26 cellular contexts compared by ENCODE assay signal in genomic region chr17:50279639-50280038, GRCh38. TPM values are rescaled to one million over a fixed set of nuclear protein-coding genes. Genes with fewer than 3 reads are reported as not detected.
DNase-seq lines count a peak whose midpoint lies in the region; ATAC-seq, FAIRE-seq and TF ChIP-seq lines count a peak whose summit lies in the region.
"Had no signal": no experiment of that assay in that cellular context is flagged by ENCODE, and none has a peak within 500 bp of the region (broad histone marks: within the 10 kb centered on the region; RNA-seq: fewer than 3 reads in every experiment).

No MANE protein-coding gene starts in this region.

- intact Hi-C loops in right lobe of liver (cut with DNase I) = no loop called here
- intact Hi-C loops in activated T-helper 1 cell treated with anti-CD3 and anti-CD28 coated beads, Interleukin-12 subunit alpha, Interleukin-12 subunit beta, Interleukin-2, Interleukin-4 antibody, amounts not matched to agents 30 ng/mL and 10 ng/mL and 1 ng/mL, durations not matched to agents 14 hours and 24 hours and 36 hours (cut with micrococcal nuclease) = no loop called here

- H3K36me3 ChIP-seq in H7 (replicated peaks; ENCODE audit: control insufficient read depth, insufficient read depth, low read length) = 0 out of 2 replicates have a peak, but pooled peaks cover 1% of the 10 kb centered on the region
- no peaks in the 10 kb centered on the region for H3K36me3 ChIP-seq in keratinocyte (ENCODE audit: control insufficient read depth in 2 of 2, extremely low read depth in 1 of 2, insufficient read depth in 2 of 2, low read length in 2 of 2)
- H3K36me3 ChIP-seq in small intestine (ENCODE audit: control insufficient read depth in 2 of 2, insufficient read depth in 2 of 2, low read length in 2 of 2) = peaks cover 0 to 4% of the 10 kb centered on the region in 2 donors
- H3K36me3 ChIP-seq in right lobe of liver = peaks cover 0 to 3% (median 0%) of the 10 kb centered on the region in 4 donors
- H3K36me3 ChIP-seq: HAP-1 had no signal

- peak overlapping the region; percentile 54 for H3K4me2 ChIP-seq in keratinocyte (ENCODE audit: control insufficient read depth, extremely low read depth, insufficient read depth, low read depth, low read length)

- H3K4me1 ChIP-seq in keratinocyte (ENCODE audit: control insufficient read depth, extremely low read depth, insufficient read depth, low read length) = peaks cover 28% of the 10 kb centered on the region
- peaks cover 0 to 19% of the 10 kb centered on the region in 2 donors for H3K4me1 ChIP-seq in small intestine (ENCODE audit: control insufficient read depth in 2 of 2, insufficient read depth in 1 of 2, low read depth in 1 of 2, low read length in 1 of 2)
- peaks cover 0 to 46% (median 12%) of the 10 kb centered on the region in 4 donors for H3K4me1 ChIP-seq in right lobe of liver
- H3K4me1 ChIP-seq: HAP-1, parathyroid adenoma had no signal

- H3K27me3 ChIP-seq in H7 (ENCODE audit: control insufficient read depth, insufficient read depth, low read length) = no peaks in the 10 kb centered on the region
- no peaks in the 10 kb centered on the region for H3K27me3 ChIP-seq in keratinocyte (ENCODE audit: control insufficient read depth, extremely low read depth, insufficient read depth, low read length)
- H3K27me3 ChIP-seq in small intestine (ENCODE audit: control insufficient read depth in 2 of 2, insufficient read depth in 2 of 2, low read length in 2 of 2) = no peaks in the 10 kb centered on the region
- no peaks in the 10 kb centered on the region for H3K27me3 ChIP-seq in right lobe of liver

- TF ChIP-seq POLR2A in right lobe of liver (IDR thresholded peaks at IDR 0.05) = no peak

- FAIRE-seq in keratinocyte (lab: Jason Lieb, UNC) (no peak), small intestine (lab: Jason Lieb, UNC) (no peak)
- FAIRE-seq: GM12891 had no signal

- no peaks in the 10 kb centered on the region for H4K20me1 ChIP-seq in keratinocyte (ENCODE audit: control insufficient read depth, extremely low read depth, insufficient read depth, low read length)

- TF ChIP-seq CTCF in RWPE1 (conservative IDR thresholded peaks at IDR 0.05; ENCODE audit: low read depth) (no peak), keratinocyte (optimal IDR thresholded peaks at IDR 0.05 in 1 of 3, IDR thresholded peaks at IDR 0.05 in 1 of 3, conservative IDR thresholded peaks at IDR 0.05 in 1 of 3; ENCODE audit: extremely low read depth in 1 of 3, insufficient read depth in 2 of 3, low read length in 3 of 3) (no peak), right lobe of liver (IDR thresholded peaks at IDR 0.05) (no peak)

- no peak overlapping the region for H3K27ac Mint-ChIP-seq in activated T-helper 1 cell treated with anti-CD3 and anti-CD28 coated beads, Interleukin-12 subunit alpha, Interleukin-12 subunit beta, Interleukin-2, Interleukin-4 antibody, amounts not matched to agents 30 ng/mL and 10 ng/mL and 1 ng/mL, durations not matched to agents 14 hours and 24 hours and 36 hours
- H3K27ac Mint-ChIP-seq: activated CD4-positive, alpha-beta T cell treated with anti-CD3 and anti-CD28 coated beads, Interleukin-2, amount 10 ng/mL, durations not matched to agents 7 days and 5 days; activated CD8-positive, alpha-beta memory T cell treated with anti-CD3 and anti-CD28 coated beads, Interleukin-2, amount 10 ng/mL, durations not matched to agents 7 days and 5 days; CD8-positive, alpha-beta T cell; natural killer cell treated with Interleukin-12 subunit alpha and Interleukin-12 subunit beta and Interleukin-15 and Interleukin-18, amount 100 ng/mL, for 72 hours; stimulated activated memory B cell treated with anti-CD40 and anti-IgM and Interleukin-4, amounts not matched to agents 10 μg/mL and 1 μg/mL and 100 μg/mL, for 72 hours had no signal

- H3K4me3 Mint-ChIP-seq in activated T-helper 1 cell treated with anti-CD3 and anti-CD28 coated beads, Interleukin-12 subunit alpha, Interleukin-12 subunit beta, Interleukin-2, Interleukin-4 antibody, amounts not matched to agents 30 ng/mL and 10 ng/mL and 1 ng/mL, durations not matched to agents 14 hours and 24 hours and 36 hours = no peak overlapping the region
- H3K4me3 Mint-ChIP-seq: activated CD4-positive, alpha-beta T cell treated with anti-CD3 and anti-CD28 coated beads, Interleukin-2, amount 10 ng/mL, durations not matched to agents 7 days and 5 days; activated CD8-positive, alpha-beta memory T cell treated with anti-CD3 and anti-CD28 coated beads, Interleukin-2, amount 10 ng/mL, durations not matched to agents 7 days and 5 days; CD8-positive, alpha-beta T cell; natural killer cell treated with Interleukin-12 subunit alpha and Interleukin-12 subunit beta and Interleukin-15 and Interleukin-18, amount 100 ng/mL, for 72 hours; stimulated activated memory B cell treated with anti-CD40 and anti-IgM and Interleukin-4, amounts not matched to agents 10 μg/mL and 1 μg/mL and 100 μg/mL, for 72 hours had no signal

- dilution Hi-C loops in keratinocyte (cut with MboI; ENCODE audit: extremely low pct_ligation_motif_present, low sequenced_read_pairs) = no loop called here

- H2AFZ ChIP-seq in keratinocyte (ENCODE audit: control insufficient read depth, low read length) = no peak overlapping the region
- H2AFZ ChIP-seq: parathyroid adenoma had no signal

- peaks cover 16% of the 10 kb centered on the region for H3K36me3 Mint-ChIP-seq in activated T-helper 1 cell treated with anti-CD3 and anti-CD28 coated beads, Interleukin-12 subunit alpha, Interleukin-12 subunit beta, Interleukin-2, Interleukin-4 antibody, amounts not matched to agents 30 ng/mL and 10 ng/mL and 1 ng/mL, durations not matched to agents 14 hours and 24 hours and 36 hours (ENCODE audit: low read depth)
- H3K36me3 Mint-ChIP-seq: CD8-positive, alpha-beta T cell; stimulated activated memory B cell treated with anti-CD40 and anti-IgM and Interleukin-4, amounts not matched to agents 10 μg/mL and 1 μg/mL and 100 μg/mL, for 72 hours had no signal

- H3K9me3 ChIP-seq in keratinocyte (ENCODE audit: control insufficient read depth, low read depth, low read length) = no peaks in the 10 kb centered on the region
- no peaks in the 10 kb centered on the region for H3K9me3 ChIP-seq in small intestine (ENCODE audit: control insufficient read depth, low read depth)
- H3K9me3 ChIP-seq in right lobe of liver = no peaks in the 10 kb centered on the region
- H3K9me3 ChIP-seq: HAP-1 had no signal

- H3K27ac ChIP-seq in RWPE1 = peak overlapping the region; percentile 77
- no peak overlapping the region for H3K27ac ChIP-seq in keratinocyte (ENCODE audit: control insufficient read depth, insufficient read depth, low read length)
- peak overlapping the region; percentile 36 to 69 for H3K27ac ChIP-seq in small intestine (ENCODE audit: low read depth in 1 of 2, low read length in 1 of 2)
- H3K27ac ChIP-seq in right lobe of liver = no peak overlapping the region
- H3K27ac ChIP-seq: parathyroid adenoma had no signal

- POLR2A ChIA-PET in RWPE1 (lab: Yijun Ruan, JAX; ENCODE audit: low non-redundant PET) = no interaction called here

- H3K9me1 ChIP-seq in keratinocyte (ENCODE audit: control insufficient read depth, extremely low read depth, insufficient read depth, low read length) = no peaks in the 10 kb centered on the region

- H3K4me1 Mint-ChIP-seq in activated T-helper 1 cell treated with anti-CD3 and anti-CD28 coated beads, Interleukin-12 subunit alpha, Interleukin-12 subunit beta, Interleukin-2, Interleukin-4 antibody, amounts not matched to agents 30 ng/mL and 10 ng/mL and 1 ng/mL, durations not matched to agents 14 hours and 24 hours and 36 hours (ENCODE audit: low read depth) = peaks cover 43% of the 10 kb centered on the region

- no peaks in the 10 kb centered on the region for H3K79me2 ChIP-seq in keratinocyte (ENCODE audit: control insufficient read depth, insufficient read depth, low read length)
- H3K79me2 ChIP-seq: parathyroid adenoma had no signal

- H3K27me3 Mint-ChIP-seq in activated T-helper 1 cell treated with anti-CD3 and anti-CD28 coated beads, Interleukin-12 subunit alpha, Interleukin-12 subunit beta, Interleukin-2, Interleukin-4 antibody, amounts not matched to agents 30 ng/mL and 10 ng/mL and 1 ng/mL, durations not matched to agents 14 hours and 24 hours and 36 hours (ENCODE audit: insufficient read depth) = peaks cover 15% of the 10 kb centered on the region

- WGBS in small intestine, 3 donors = 90 to 92% (median 91%) methylated on average over 7 of the region's 7 CpGs
- WGBS in right lobe of liver (ENCODE audit: insufficient coverage, low coverage, low lambda C conversion rate, missing lambda C conversion rate) = no CpG with 5 or more reads among the region's 7 CpGs

- peak; percentile 32 for DNase-seq in H7
- no peak for DNase-seq in RWPE1 (ENCODE audit: low spot score)
- DNase-seq in keratinocyte (ENCODE audit: low read depth, low spot score) = no peak
- peak; percentile 16 for DNase-seq in small intestine
- DNase-seq in right lobe of liver = no peak
- DNase-seq in activated T-helper 1 cell treated with anti-CD3 and anti-CD28 coated beads, Interleukin-12 subunit alpha, Interleukin-12 subunit beta, Interleukin-2, Interleukin-4 antibody, amounts not matched to agents 30 ng/mL and 10 ng/mL and 1 ng/mL, durations not matched to agents 14 hours and 24 hours and 36 hours (ENCODE audit: low spot score) = no peak
- DNase-seq in putamen (ENCODE audit: low spot score) = no peak
- DNase-seq: activated CD4-positive, alpha-beta T cell treated with anti-CD3 and anti-CD28 coated beads, Interleukin-2, amount 10 ng/mL, durations not matched to agents 7 days and 5 days; activated CD8-positive, alpha-beta memory T cell treated with anti-CD3 and anti-CD28 coated beads, Interleukin-2, amount 10 ng/mL, durations not matched to agents 7 days and 5 days; activated naive CD4-positive, alpha-beta T cell; activated T-cell treated with anti-CD3 and anti-CD28 coated beads, Interleukin-2, amount 50 U/mL, for 48 hours; CD8-positive, alpha-beta T cell; DMS 273 treated with DMSO at 0.1 percent for 48 hours; islet precursor cell; midbrain; MV-4-11; NCI-H1436 treated with DMSO at 0.1 percent for 48 hours; NCI-H82; right cardiac atrium had no signal

- ATAC-seq in right lobe of liver = no peak
- ATAC-seq: activated CD8-positive, alpha-beta memory T cell treated with anti-CD3 and anti-CD28 coated beads, Interleukin-2, amount 10 ng/mL, durations not matched to agents 7 days and 5 days; CD8-positive, alpha-beta T cell; natural killer cell treated with Interleukin-12 subunit alpha and Interleukin-12 subunit beta and Interleukin-15 and Interleukin-18, amount 100 ng/mL, for 72 hours; right cardiac atrium; Right ventricle myocardium inferior had no signal

- H3K4me3 ChIP-seq in H7 (ENCODE audit: insufficient read depth, low read depth, low read length) (no peak overlapping the region), keratinocyte (ENCODE audit: control insufficient read depth in 2 of 3, extremely low read depth in 1 of 3, insufficient read depth in 2 of 3, low read depth in 1 of 3, low read length in 3 of 3) (no peak overlapping the region), small intestine (ENCODE audit: low read depth in 1 of 2, low read length in 2 of 2) (peak overlapping the region in 1 of 2 donors; percentile 9), right lobe of liver (no peak overlapping the region)
- H3K4me3 ChIP-seq: HAP-1 had no signal

- CTCF ChIA-PET in RWPE1 (lab: Yijun Ruan, JAX) = interaction anchor here (0.5 to 0.8 kb wide), 2 partner anchors 17 to 80 kb away, joined by 3 to 4 read pairs; no protein-coding TSS in a partner anchor

- H3K9me3 Mint-ChIP-seq in activated T-helper 1 cell treated with anti-CD3 and anti-CD28 coated beads, Interleukin-12 subunit alpha, Interleukin-12 subunit beta, Interleukin-2, Interleukin-4 antibody, amounts not matched to agents 30 ng/mL and 10 ng/mL and 1 ng/mL, durations not matched to agents 14 hours and 24 hours and 36 hours = peaks cover 12% of the 10 kb centered on the region
- H3K9me3 Mint-ChIP-seq: activated CD4-positive, alpha-beta T cell treated with anti-CD3 and anti-CD28 coated beads, Interleukin-2, amount 10 ng/mL, durations not matched to agents 7 days and 5 days; CD8-positive, alpha-beta T cell; natural killer cell treated with Interleukin-12 subunit alpha and Interleukin-12 subunit beta and Interleukin-15 and Interleukin-18, amount 100 ng/mL, for 72 hours had no signal

- no peak overlapping the region for H3K9ac ChIP-seq in keratinocyte (ENCODE audit: control insufficient read depth, extremely low read depth, insufficient read depth, low read length)
- H3K9ac ChIP-seq: parathyroid adenoma had no signal

RNA-seq across cellular contexts. Expression of gene TMEM92, which starts 5.4 kb away (rescaled TPM):
- total RNA-seq in H7 (2014; rRNA removed; shearing (Covaris generic)) = 7.3 and 7.5 TPM in 2 replicates
- polyA plus RNA-seq in keratinocyte = 0.88 to 2.7 TPM (median 1.8 TPM) in 3 replicates
- 0.12 TPM for polyA plus RNA-seq in keratinocyte (2011; ENCODE audit: low read depth)
- polyA plus RNA-seq in keratinocyte (2011; cell fraction: cytosol; rRNA removed) = 1.4 and 3.3 TPM in 2 replicates
- 2.5 and 4.5 TPM in 2 replicates for polyA plus RNA-seq in keratinocyte (2011; cell fraction: nucleus; rRNA removed)
- 1.2 and 3.5 TPM in 2 replicates for polyA plus RNA-seq in keratinocyte (2012; ENCODE audit: low replicate concordance)
- polyA minus RNA-seq in keratinocyte = 1.2 to 7.1 TPM (median 1.9 TPM) in 3 replicates
- polyA minus RNA-seq in keratinocyte (2011; cell fraction: cytosol; rRNA and poly(A)+ RNA removed) = not detected
- 1.6 and 2.2 TPM in 2 replicates for polyA minus RNA-seq in keratinocyte (2011; cell fraction: nucleus; rRNA and poly(A)+ RNA removed)
- polyA plus RNA-seq in small intestine = 10 to 100 TPM; 29.1 to 53.5 (median 39.1) TPM
- total RNA-seq in right lobe of liver = 10 to 100 TPM in 1 of 6 experiments, 1 to 10 TPM in 5; 1.5 to 20.0 (median 8.7) TPM
- 0.21 and 0.47 TPM in 2 replicates for total RNA-seq in activated T-helper 1 cell treated with anti-CD3 and anti-CD28 coated beads, Interleukin-12 subunit alpha, Interleukin-12 subunit beta, Interleukin-2, Interleukin-4 antibody, amounts not matched to agents 30 ng/mL and 10 ng/mL and 1 ng/mL, durations not matched to agents 14 hours and 24 hours and 36 hours
- total RNA-seq: activated CD4-positive, alpha-beta T cell treated with anti-CD3 and anti-CD28 coated beads, Interleukin-2, amount 10 ng/mL, durations not matched to agents 7 days and 5 days; CD8-positive, alpha-beta T cell; dermis microvascular lymphatic vessel endothelial cell; natural killer cell treated with Interleukin-12 subunit alpha and Interleukin-12 subunit beta and Interleukin-15 and Interleukin-18, amount 100 ng/mL, for 72 hours; right cardiac atrium; Right ventricle myocardium inferior had no signal
- polyA plus RNA-seq: right cardiac atrium had no signal

Comparison
In these comparisons a context has a peak if more than half of its experiments do, and no peak if none do; other contexts are left out.
1. DNase-seq: peak in H7 (single experiment) and small intestine (single experiment); none in RWPE1 (single experiment), keratinocyte (single experiment), right lobe of liver (0 of 3), activated T-helper 1 cell treated with anti-CD3 and anti-CD28 coated beads, Interleukin-12 subunit alpha, Interleukin-12 subunit beta, Interleukin-2, Interleukin-4 antibody, amounts not matched to agents 30 ng/mL and 10 ng/mL and 1 ng/mL, durations not matched to agents 14 hours and 24 hours and 36 hours (single experiment) and putamen (single experiment).
2. H3K27ac ChIP-seq: peak in RWPE1 (single experiment) and small intestine (2 of 2); none in keratinocyte (single experiment) and right lobe of liver (0 of 3).